In the genomic region with DNA sequence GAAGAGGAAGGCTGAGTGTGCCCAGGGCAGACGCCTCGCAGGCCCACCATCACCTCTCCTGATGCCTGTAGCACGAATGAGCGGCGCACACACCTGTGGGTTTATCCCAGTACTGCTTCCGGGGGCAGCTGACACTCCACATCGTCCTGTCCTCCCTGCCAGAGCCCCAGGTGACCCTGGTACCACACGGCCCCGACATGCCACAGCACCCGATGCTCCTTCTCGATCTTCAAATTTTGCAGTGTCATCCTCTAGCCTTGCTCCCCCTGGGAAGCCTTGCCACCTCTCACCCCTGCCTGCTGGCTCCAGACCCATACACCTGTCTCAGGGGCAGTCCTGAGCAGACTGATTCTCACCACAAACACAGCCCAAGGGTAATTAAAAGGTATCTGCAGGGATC, we compare ENCODE assay signal across 22 cellular contexts. TPM values are rescaled to one million over a fixed set of nuclear protein-coding genes. Genes with fewer than 3 reads are reported as not detected.
DNase-seq lines count a peak whose midpoint lies in the region; ATAC-seq, FAIRE-seq and TF ChIP-seq lines count a peak whose summit lies in the region.
"Had no signal": no experiment of that assay in that cellular context is flagged by ENCODE, and none has a peak within 500 bp of the region (broad histone marks: within the 10 kb centered on the region; RNA-seq: fewer than 3 reads in every experiment).

No MANE protein-coding gene starts in this region.

- H3K9me3 Mint-ChIP-seq in H9 = no peaks in the 10 kb centered on the region; a peak in 1 of 5 replicates
- H3K9me3 Mint-ChIP-seq: CD4-positive, alpha-beta T cell had no signal

- POLR2A ChIA-PET in K562 (lab: Yijun Ruan, JAX) = no interaction called here
- POLR2A ChIA-PET in RWPE1 (lab: Yijun Ruan, JAX; ENCODE audit: low non-redundant PET) = no interaction called here

- H3K4ac ChIP-seq in H9 (ENCODE audit: low read depth, low read length) = no peak overlapping the region

- no peak overlapping the region for H4K5ac ChIP-seq in H9 (ENCODE audit: insufficient read length, low read depth, low read length)

- H2BK15ac ChIP-seq in H9 (ENCODE audit: low read depth, low read length) = no peak overlapping the region

- H4K91ac ChIP-seq in H9 (ENCODE audit: insufficient read length, low read depth, low read length) = no peak overlapping the region

- H3K4me1 ChIP-seq in H9 (ENCODE audit: insufficient read depth, low read length) = no peaks in the 10 kb centered on the region; the same call in 1 of the 2 replicates
- H3K4me1 ChIP-seq in K562 (replicated peaks in 1 of 2; ENCODE audit: control insufficient read depth in 2 of 2, insufficient read depth in 2 of 2, low read length in 2 of 2) = no peaks in the 10 kb centered on the region
- H3K4me1 ChIP-seq: BLaER1 had no signal

- H3K9me1 ChIP-seq in K562 (ENCODE audit: control insufficient read depth, insufficient read depth, low read length) = no peaks in the 10 kb centered on the region

- no peak overlapping the region for H4K8ac ChIP-seq in H9 (replicated peaks; ENCODE audit: insufficient read length, low read depth, low read length)

- H3K27ac ChIP-seq in H9 (ENCODE audit: insufficient read length, low read depth, low read length) (no peak overlapping the region), K562 (ENCODE audit: extremely low read depth, low read depth, low read length) (no peak overlapping the region), RWPE1 (no peak overlapping the region)
- H3K27ac ChIP-seq: BLaER1, GM23248 had no signal

- no peaks in the 10 kb centered on the region for H3K23me2 ChIP-seq in H9 (ENCODE audit: insufficient read length, low read depth, low read length, poor library complexity, severe bottlenecking)

- TF ChIP-seq RAD21 in K562 (CRISPR knock-in tag; conservative IDR thresholded peaks at IDR 0.05 in 1 of 2, IDR thresholded peaks at IDR 0.05 in 1 of 2) = no peak

- no peak overlapping the region for H2BK12ac ChIP-seq in H9 (ENCODE audit: insufficient read length, low read depth, low read length)

- no peak overlapping the region for H2BK20ac ChIP-seq in H9 (ENCODE audit: low read depth, low read length, poor library complexity, severe bottlenecking)

- no peak overlapping the region for H3K14ac ChIP-seq in H9 (ENCODE audit: insufficient read depth, low read length)

- in situ Hi-C loops in K562 (cut with MboI) = no loop called here

- H3K9ac ChIP-seq in H9 (ENCODE audit: extremely low read depth, insufficient read length, low read length) (no peak overlapping the region), K562 (ENCODE audit: insufficient read depth in 1 of 2, low read depth in 2 of 2, low read length in 2 of 2) (no peak overlapping the region)
- H3K9ac ChIP-seq: BLaER1, GM23248 had no signal

- no peaks in the 10 kb centered on the region for H4K20me1 ChIP-seq in H9 (ENCODE audit: control insufficient read depth, insufficient read depth, insufficient read length)
- H4K20me1 ChIP-seq in K562 (replicated peaks; ENCODE audit: control insufficient read depth, insufficient read depth, low read length) = no peaks in the 10 kb centered on the region
- H4K20me1 ChIP-seq: BLaER1 had no signal

- H3K9me3 ChIP-seq in H9 (ENCODE audit: control insufficient read depth, low read depth, low read length) (no peaks in the 10 kb centered on the region), K562 (replicated peaks; ENCODE audit: control insufficient read depth, insufficient read depth, low read depth, low read length) (no peaks in the 10 kb centered on the region)
- H3K9me3 ChIP-seq: BLaER1 had no signal

- H3K79me2 ChIP-seq in H9 (ENCODE audit: insufficient read depth, low read length) = no peaks in the 10 kb centered on the region
- no peaks in the 10 kb centered on the region for H3K79me2 ChIP-seq in K562 (ENCODE audit: control insufficient read depth, insufficient read depth, low read length)

- intact Hi-C loops in K562 (cut with micrococcal nuclease) = no loop called here

- H3K79me1 ChIP-seq in H9 (ENCODE audit: insufficient read depth, low read depth, low read length, poor library complexity, severe bottlenecking) = no peaks in the 10 kb centered on the region

- TF ChIP-seq POLR2A in K562 (conservative IDR thresholded peaks at IDR 0.05) (no peak), GM18505 (IDR thresholded peaks at IDR 0.05; ENCODE audit: borderline replicate concordance, extremely low read depth, insufficient read depth, insufficient read length) (no peak)

- H3K27me3 Mint-ChIP-seq in H9 (ENCODE audit: low read depth) = no peaks in the 10 kb centered on the region; the same call in none of the 2 replicates

- ATAC-seq in K562 (no peak), GM18505 (IDR thresholded peaks at IDR 0.05; ENCODE audit: unreplicated experiment) (no peak), GM19351 (IDR thresholded peaks at IDR 0.05; ENCODE audit: unreplicated experiment) (no peak)

- no peak overlapping the region for H3K18ac ChIP-seq in H9 (ENCODE audit: insufficient read length, low read depth, low read length)

- H2AFZ ChIP-seq in H9 (ENCODE audit: low read length) (no peak overlapping the region), K562 (ENCODE audit: low read depth, low read length) (no peak overlapping the region)
- H2AFZ ChIP-seq: GM23248 had no signal

- no peak overlapping the region for H3K56ac ChIP-seq in H9 (ENCODE audit: insufficient read length, low read depth, low read length)

- FAIRE-seq in K562 (lab: Jason Lieb, UNC) (no peak), urothelium cell line (lab: Jason Lieb, UNC) (peak; percentile 9)

- no peak for DNase-seq in H9
- DNase-seq in K562 (ENCODE audit: extremely low read depth in 1 of 4, low spot score in 3 of 4) = no peak
- peak; percentile 79 for DNase-seq in mesenteric fat pad (ENCODE audit: low spot score)
- DNase-seq in urothelium cell line (ENCODE audit: low spot score) = no peak
- no peak for DNase-seq in RWPE1 (ENCODE audit: low spot score)
- DNase-seq: ACHN; CD4-positive, alpha-beta T cell; COR-L47; DMS79; GM23248; Kasumi-1; NCI-H1417; NCI-H1694 treated with DMSO at 0.1 percent for 48 hours; NCI-H2081 treated with DMSO at 0.1 percent for 48 hours; NCI-H2171 treated with DMSO at 0.1 percent for 48 hours; NCI-H526; OCI-M1; SHP77 had no signal

- no peak for TF ChIP-seq EP300 in K562 (IDR thresholded peaks at IDR 0.05; ENCODE audit: low read length)

- H3K36me3 ChIP-seq in K562 (ENCODE audit: control insufficient read depth, insufficient read depth, low read length) = no peaks in the 10 kb centered on the region
- H3K36me3 ChIP-seq: BLaER1 had no signal

- H3T11ph ChIP-seq in H9 (ENCODE audit: low read length) = no peak overlapping the region

- CTCF ChIA-PET in K562 (lab: Yijun Ruan, JAX; ENCODE audit: low intra/inter-chr PET ratio) (no interaction called here), RWPE1 (lab: Yijun Ruan, JAX) (no interaction called here)

- H3K23ac ChIP-seq in H9 (ENCODE audit: insufficient read length, low read depth, low read length) = no peak overlapping the region

- H3K4me3 ChIP-seq in K562 = no peak overlapping the region
- H3K4me3 ChIP-seq: BLaER1, GM23248 had no signal

- no peak overlapping the region for H3K4me3 Mint-ChIP-seq in H9
- H3K4me3 Mint-ChIP-seq: CD4-positive, alpha-beta T cell had no signal

- H3K4me2 ChIP-seq in H9 (ENCODE audit: insufficient read depth, insufficient read length, low read length) (no peak overlapping the region), K562 (ENCODE audit: insufficient read depth, low read length) (no peak overlapping the region)
- H3K4me2 ChIP-seq: BLaER1 had no signal

- H2BK5ac ChIP-seq in H9 (ENCODE audit: insufficient read length, low read length) = no peak overlapping the region

- H2AK5ac ChIP-seq in H9 (ENCODE audit: insufficient read length, low read length) = no peak overlapping the region

- no TSS peak for BruUV-seq in K562 (replicated peaks; lab: Mats Ljungman, UMichigan)

- H3K4me1 Mint-ChIP-seq in H9 = peaks cover 18 to 25% of the 10 kb centered on the region in 2 experiments

- whole genome bisulfite sequencing in H9 (ENCODE audit: extremely low coverage, insufficient read length, low lambda C conversion rate) = no CpG with 5 or more reads among the region's 11 CpGs
- 0% methylated on average over 6 of the region's 11 CpGs for WGBS in K562 (ENCODE audit: insufficient coverage, low coverage, missing lambda C conversion rate)

- H3K27me3 ChIP-seq in H9 (ENCODE audit: insufficient read depth, low read length) = no peaks in the 10 kb centered on the region
- H3K27me3 ChIP-seq in K562 (ENCODE audit: control insufficient read depth in 2 of 2, insufficient read depth in 2 of 2, low read length in 2 of 2) = no peaks in the 10 kb centered on the region; a peak in 1 of 5 replicates

- no peak overlapping the region for H2BK120ac ChIP-seq in H9 (ENCODE audit: low read depth, low read length, poor library complexity, severe bottlenecking)

- TF ChIP-seq CTCF in H9 (conservative IDR thresholded peaks at IDR 0.05) = no peak
- TF ChIP-seq CTCF in K562 (IDR thresholded peaks at IDR 0.05 in 2 of 3, conservative IDR thresholded peaks at IDR 0.05 in 1 of 3; ENCODE audit: insufficient read depth in 2 of 3, low read depth in 1 of 3, low read length in 3 of 3) = no peak
- no peak for TF ChIP-seq CTCF in RWPE1 (conservative IDR thresholded peaks at IDR 0.05; ENCODE audit: low read depth)

- H3K36me3 Mint-ChIP-seq in H9 (ENCODE audit: insufficient read depth in 1 of 3, low read depth in 3 of 3) = no peaks in the 10 kb centered on the region

- peak overlapping the region; percentile 28 to 87 (median 61); a peak in 3 of 7 replicates for H3K27ac Mint-ChIP-seq in H9
- H3K27ac Mint-ChIP-seq: CD4-positive, alpha-beta T cell had no signal

TF ChIP-seq in K562, 482 proteins besides CTCF, POLR2A, EP300 and RAD21:
- TF ChIP-seq FOXA1 (IDR thresholded peaks at IDR 0.05; ENCODE audit: borderline replicate concordance) = no peak
- 0 out of 2 replicates have a peak, but pooled peaks have one; percentile 7 for TF ChIP-seq MAFG (tag; conservative IDR thresholded peaks at IDR 0.05)

RNA-seq across cellular contexts. Expression of a gene that starts 40.6 kb away (rescaled TPM):
- 3.8 and 4.2 TPM in 2 replicates for total RNA-seq in H9 (2021)
- 0.39 TPM in 1 of 2 replicates, not detected in the other for total RNA-seq in K562 (2011; cell fraction: chromatin; rRNA removed; ENCODE audit: low replicate concordance)
- total RNA-seq in K562 (2011; cell fraction: nucleolus; rRNA removed) = not detected in 2 replicates
- total RNA-seq in K562 (2011; cell fraction: nucleoplasm; rRNA removed) = not detected in 2 replicates
- total RNA-seq in K562 (2014; rRNA removed) = 0.64 TPM in 1 of 2 replicates, not detected in the other
- total RNA-seq in K562 (2014; rRNA removed; fragmentation: Illumina TruSeq; extraction: Trizol) = not detected in 2 replicates
- not detected in 2 replicates for total RNA-seq in K562 (2015; rRNA removed; fragmentation: Illumina TruSeq; extraction: Trizol)
- total RNA-seq in K562 (2021) = not detected in 2 replicates
- polyA plus RNA-seq in K562 (2011; rRNA removed) = not detected in 2 replicates
- not detected in 2 replicates for polyA plus RNA-seq in K562 (2011; cell fraction: cytosol; rRNA removed)
- not detected in 2 replicates for polyA plus RNA-seq in K562 (2011; cell fraction: nucleus; rRNA removed)
- not detected in 2 replicates for polyA plus RNA-seq in K562 (2012)
- polyA plus RNA-seq in K562 (2014; fragmentation: Illumina TruSeq; extraction: Trizol) = not detected in 2 replicates
- not detected for polyA plus RNA-seq in K562 (2014; fragmentation: Nextera tagmentation; extraction: Ambion mirVana)
- 0.08 TPM in 1 of 2 replicates, not detected in the other for polyA plus RNA-seq in K562 (2014; rRNA removed)
- polyA minus RNA-seq in K562 (2011; rRNA and poly(A)+ RNA removed) = not detected in 2 replicates
- not detected in 2 replicates for polyA minus RNA-seq in K562 (2011; cell fraction: cytosol; rRNA and poly(A)+ RNA removed)
- not detected in 2 replicates for polyA minus RNA-seq in K562 (2011; cell fraction: nucleus; rRNA and poly(A)+ RNA removed)
- 34.6 TPM for total RNA-seq in mesenteric fat pad
- total RNA-seq: CD4-positive, alpha-beta T cell; GM23248; MCF 10A had no signal
- polyA plus RNA-seq: GM23248 had no signal
